Comparison of ENCODE assay signal across 1 cellular context in genomic region chr20:63112491-63113219, GRCh38.
TF ChIP-seq lines count a peak whose summit lies in the region.

No MANE protein-coding gene starts in this region.

TF ChIP-seq in H1, 55 proteins besides CTCF, POLR2A, EP300 and RAD21:
- TF ChIP-seq NRF1 (IDR thresholded peaks at IDR 0.05; ENCODE audit: low read depth, low read length) (no peak), CREB1 (IDR thresholded peaks at IDR 0.05) (no peak), GABPA (IDR thresholded peaks at IDR 0.05; ENCODE audit: borderline replicate concordance, insufficient read depth, low read length) (no peak), ASH2L (IDR thresholded peaks at IDR 0.05; ENCODE audit: low read length) (no peak), KDM4A (IDR thresholded peaks at IDR 0.05; ENCODE audit: low read depth, low read length, severe bottlenecking) (no peak)
- TF ChIP-seq, protein P1, sequence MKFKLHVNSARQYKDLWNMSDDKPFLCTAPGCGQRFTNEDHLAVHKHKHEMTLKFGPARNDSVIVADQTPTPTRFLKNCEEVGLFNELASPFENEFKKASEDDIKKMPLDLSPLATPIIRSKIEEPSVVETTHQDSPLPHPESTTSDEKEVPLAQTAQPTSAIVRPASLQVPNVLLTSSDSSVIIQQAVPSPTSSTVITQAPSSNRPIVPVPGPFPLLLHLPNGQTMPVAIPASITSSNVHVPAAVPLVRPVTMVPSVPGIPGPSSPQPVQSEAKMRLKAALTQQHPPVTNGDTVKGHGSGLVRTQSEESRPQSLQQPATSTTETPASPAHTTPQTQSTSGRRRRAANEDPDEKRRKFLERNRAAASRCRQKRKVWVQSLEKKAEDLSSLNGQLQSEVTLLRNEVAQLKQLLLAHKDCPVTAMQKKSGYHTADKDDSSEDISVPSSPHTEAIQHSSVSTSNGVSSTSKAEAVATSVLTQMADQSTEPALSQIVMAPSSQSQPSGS (IDR thresholded peaks at IDR 0.05; ENCODE audit: low read length), result no peak
